37 cellular contexts compared by ENCODE assay signal in genomic region chr4:87311684-87312083, GRCh38. TPM values are rescaled to one million over a fixed set of nuclear protein-coding genes. Genes with fewer than 3 reads are reported as not detected.
"Had no signal": no experiment of that assay in that cellular context is flagged by ENCODE, and none has a peak within 500 bp of the region (broad histone marks: within the 10 kb centered on the region; RNA-seq: fewer than 3 reads in every experiment).

No MANE protein-coding gene starts in this region.

- H3K9ac ChIP-seq: KMS-11 had no signal

- DNase-seq: Karpas-422, Kasumi-1, KG1, MG63, MM.1S, MV-4-11, NCI-H1048, NCI-H1092, NCI-H1092 treated with DMSO at 0.1 percent for 48 hours, NCI-H1105, NCI-H1105 treated with DMSO at 0.1 percent for 48 hours, NCI-H1417, NCI-H1417 treated with DMSO at 0.1 percent for 48 hours, NCI-H1436, NCI-H1436 treated with DMSO at 0.1 percent for 48 hours, NCI-H146, NCI-H1694, NCI-H1694 treated with DMSO at 0.1 percent for 48 hours, NCI-H187, NCI-H187 treated with DMSO at 0.1 percent for 48 hours, NCI-H1930, NCI-H2029, NCI-H2029 treated with DMSO at 0.1 percent for 48 hours, NCI-H2081, NCI-H2081 treated with DMSO at 0.1 percent for 48 hours, NCI-H2107, NCI-H2171, NCI-H2171 treated with DMSO at 0.1 percent for 48 hours, NCI-H2227 treated with DMSO at 0.1 percent for 48 hours, NCI-H226, NCI-H345, NCI-H446, NCI-H446 treated with DMSO at 0.1 percent for 48 hours, NCI-H510A had no signal

- H3K27ac ChIP-seq: KMS-11 had no signal

- H3K27me3 ChIP-seq: MG63 had no signal

- H3K4me3 ChIP-seq: MG63 had no signal

- H3K9me3 ChIP-seq: MG63 had no signal

- H3K4me2 ChIP-seq: KMS-11 had no signal

- H3K36me3 ChIP-seq: MG63 had no signal

RNA-seq across cellular contexts. Expression of gene HSD17B13, which starts 11.0 kb away (rescaled TPM):
- total RNA-seq: LHCN-M2, MCF 10A had no signal
